Comparison of ENCODE assay signal across 8 cellular contexts in the genomic region with DNA sequence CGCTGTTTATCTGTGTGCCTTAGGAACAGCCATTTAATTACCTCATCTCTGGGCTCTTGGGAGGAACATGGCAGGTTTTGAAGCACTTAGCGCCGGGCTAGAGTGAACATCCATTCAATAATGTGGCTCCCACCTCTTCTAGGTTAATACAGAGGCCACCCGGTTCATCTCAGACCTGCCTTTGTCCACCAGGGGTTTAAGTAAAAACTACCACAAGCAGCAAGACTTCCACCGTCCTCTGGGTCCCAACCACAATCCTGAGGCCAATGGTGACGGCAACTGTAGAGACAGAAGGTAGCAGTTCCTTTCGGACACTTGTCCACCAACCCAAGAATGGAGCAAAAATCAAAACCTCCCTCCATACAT. TPM values are rescaled to one million over a fixed set of nuclear protein-coding genes. Genes with fewer than 3 reads are reported as not detected.
DNase-seq lines count a peak whose midpoint lies in the region; ATAC-seq and TF ChIP-seq lines count a peak whose summit lies in the region.

No MANE protein-coding gene starts in this region.

- H3K36me3 Mint-ChIP-seq in activated B cell treated with CpG ODN at 0.5 μM for 24 hours (ENCODE audit: low read depth), result peaks cover 40% of the 10 kb centered on the region
- H3K36me3 Mint-ChIP-seq in stimulated activated naive B cell treated with anti-CD40 and anti-IgM and Interleukin-4, amounts not matched to agents 10 μg/mL and 1 μg/mL and 100 μg/mL, for 72 hours, result peaks cover 17 to 23% of the 10 kb centered on the region in 2 donors

- H3K27ac ChIP-seq in iPS DF 6.9 (ENCODE audit: low read length), result no peak overlapping the region

- H3K4me1 ChIP-seq in iPS DF 6.9 (ENCODE audit: control insufficient read depth, insufficient read depth, low read length), result no peaks in the 10 kb centered on the region

- POLR2A ChIA-PET in activated B cell treated with CpG ODN at 0.5 μM for 24 hours (lab: Charles Lee), result interaction anchor here (1.0 to 1.4 kb wide), 5 partner anchors 31 to 1120 kb away, joined by 3 to 5 read pairs (median 4); a partner anchor contains a TSS

- peaks cover 33% of the 10 kb centered on the region for H3K4me1 Mint-ChIP-seq in activated B cell treated with CpG ODN at 0.5 μM for 24 hours
- H3K4me1 Mint-ChIP-seq in stimulated activated naive B cell treated with anti-CD40 and anti-IgM and Interleukin-4, amounts not matched to agents 10 μg/mL and 1 μg/mL and 100 μg/mL, for 72 hours, result peaks cover 27 to 43% of the 10 kb centered on the region in 2 donors

- CTCF ChIA-PET in activated B cell treated with CpG ODN at 0.5 μM for 24 hours (lab: Charles Lee), result interaction anchor here (0.9 kb wide), 1 partner anchor 28 kb away, joined by 4 read pairs; no protein-coding TSS in a partner anchor

- peak overlapping the region; percentile 98 for H3K27ac Mint-ChIP-seq in activated B cell treated with CpG ODN at 0.5 μM for 24 hours
- H3K27ac Mint-ChIP-seq in stimulated activated naive B cell treated with anti-CD40 and anti-IgM and Interleukin-4, amounts not matched to agents 10 μg/mL and 1 μg/mL and 100 μg/mL, for 72 hours, result peak overlapping the region; percentile 100

- peak overlapping the region; percentile 99 for H3K4me3 Mint-ChIP-seq in activated B cell treated with CpG ODN at 0.5 μM for 24 hours
- peak overlapping the region; percentile 96 to 98 for H3K4me3 Mint-ChIP-seq in stimulated activated naive B cell treated with anti-CD40 and anti-IgM and Interleukin-4, amounts not matched to agents 10 μg/mL and 1 μg/mL and 100 μg/mL, for 72 hours

- TF ChIP-seq CTCF in activated B cell treated with CpG ODN at 0.5 μM for 24 hours (IDR thresholded peaks at IDR 0.05), result no peak

- H3K4me3 ChIP-seq in iPS DF 6.9 (ENCODE audit: low read length), result peak overlapping the region; percentile 76; the same call in 1 of the 2 replicates

- no peaks in the 10 kb centered on the region for H3K9me3 ChIP-seq in iPS DF 6.9 (ENCODE audit: control insufficient read depth, insufficient read depth, low read length)

- H3K36me3 ChIP-seq in iPS DF 6.9 (ENCODE audit: control insufficient read depth, insufficient read depth, low read length), result no peaks in the 10 kb centered on the region

- no peaks in the 10 kb centered on the region for H3K27me3 ChIP-seq in iPS DF 6.9 (ENCODE audit: control insufficient read depth, insufficient read depth, low read length)

- H3K9me3 Mint-ChIP-seq in activated B cell treated with CpG ODN at 0.5 μM for 24 hours, result no peaks in the 10 kb centered on the region
- peaks cover 3% of the 10 kb centered on the region in 2 donors for H3K9me3 Mint-ChIP-seq in stimulated activated naive B cell treated with anti-CD40 and anti-IgM and Interleukin-4, amounts not matched to agents 10 μg/mL and 1 μg/mL and 100 μg/mL, for 72 hours

- no peaks in the 10 kb centered on the region for H3K27me3 Mint-ChIP-seq in activated B cell treated with CpG ODN at 0.5 μM for 24 hours
- H3K27me3 Mint-ChIP-seq in stimulated activated naive B cell treated with anti-CD40 and anti-IgM and Interleukin-4, amounts not matched to agents 10 μg/mL and 1 μg/mL and 100 μg/mL, for 72 hours, result peaks cover 0 to 5% of the 10 kb centered on the region in 2 donors

- intact Hi-C loops in activated B cell treated with CpG ODN at 0.5 μM for 24 hours (cut with micrococcal nuclease), result no loop called here
- intact Hi-C loops in head of caudate nucleus (cut with DNase I), result no loop called here

- no peak for ATAC-seq in activated B cell treated with CpG ODN at 0.5 μM for 24 hours (ENCODE audit: low read depth)
- no peak for ATAC-seq in stimulated activated naive B cell treated with anti-CD40 and anti-IgM and Interleukin-4, amounts not matched to agents 10 μg/mL and 1 μg/mL and 100 μg/mL, for 72 hours (replicated peaks)
- ATAC-seq in HG02763 (IDR thresholded peaks at IDR 0.05; ENCODE audit: unreplicated experiment), result no peak

- peak; percentile 53 for DNase-seq in DMS 273 (lab: John Stamatoyannopoulos, UW; ENCODE audit: unreplicated experiment)
- DNase-seq in DMS 273 treated with DMSO at 0.1 percent for 48 hours (lab: John Stamatoyannopoulos, UW), result no peak
- no peak for DNase-seq in activated B cell treated with CpG ODN at 0.5 μM for 24 hours
- DNase-seq in iPS DF 6.9 (ENCODE audit: low read depth, low spot score), result no peak
- DNase-seq in stimulated activated naive B cell treated with anti-CD40 and anti-IgM and Interleukin-4, amounts not matched to agents 10 μg/mL and 1 μg/mL and 100 μg/mL, for 72 hours, result no peak
- DNase-seq in mucosa of gallbladder (ENCODE audit: low spot score), result no peak
- DNase-seq in head of caudate nucleus, result no peak

- WGBS in iPS DF 6.9 (ENCODE audit: insufficient coverage, insufficient read length), result no CpG with 5 or more reads among the region's 7 CpGs

RNA-seq across cellular contexts. Expression of a gene that starts 0.9 kb away (rescaled TPM):
- total RNA-seq in activated B cell treated with CpG ODN at 0.5 μM for 24 hours (132 TPM in 2 replicates), mucosa of gallbladder (200 TPM)

RNA-seq across cellular contexts. Expression of a gene that starts 28.8 kb away (rescaled TPM):
- total RNA-seq in activated B cell treated with CpG ODN at 0.5 μM for 24 hours (3.4 and 4.2 TPM in 2 replicates), mucosa of gallbladder (72.9 TPM)

RNA-seq across cellular contexts. Expression of a gene that starts 55.7 kb away (rescaled TPM):
- total RNA-seq in activated B cell treated with CpG ODN at 0.5 μM for 24 hours (not detected in 2 replicates), mucosa of gallbladder (4.7 TPM)

Comparison
In these comparisons a context has a peak if more than half of its experiments do, and no peak if none do; other contexts are left out.
1. RNA of a gene that starts 28.8 kb away (total RNA-seq): 72.9 TPM in mucosa of gallbladder (single experiment); 3.4 to 4.2 TPM in activated B cell treated with CpG ODN at 0.5 μM for 24 hours; every median in the first group is over 10 times any median in the second.